1 cellular context compared by ENCODE assay signal in the genomic region with DNA sequence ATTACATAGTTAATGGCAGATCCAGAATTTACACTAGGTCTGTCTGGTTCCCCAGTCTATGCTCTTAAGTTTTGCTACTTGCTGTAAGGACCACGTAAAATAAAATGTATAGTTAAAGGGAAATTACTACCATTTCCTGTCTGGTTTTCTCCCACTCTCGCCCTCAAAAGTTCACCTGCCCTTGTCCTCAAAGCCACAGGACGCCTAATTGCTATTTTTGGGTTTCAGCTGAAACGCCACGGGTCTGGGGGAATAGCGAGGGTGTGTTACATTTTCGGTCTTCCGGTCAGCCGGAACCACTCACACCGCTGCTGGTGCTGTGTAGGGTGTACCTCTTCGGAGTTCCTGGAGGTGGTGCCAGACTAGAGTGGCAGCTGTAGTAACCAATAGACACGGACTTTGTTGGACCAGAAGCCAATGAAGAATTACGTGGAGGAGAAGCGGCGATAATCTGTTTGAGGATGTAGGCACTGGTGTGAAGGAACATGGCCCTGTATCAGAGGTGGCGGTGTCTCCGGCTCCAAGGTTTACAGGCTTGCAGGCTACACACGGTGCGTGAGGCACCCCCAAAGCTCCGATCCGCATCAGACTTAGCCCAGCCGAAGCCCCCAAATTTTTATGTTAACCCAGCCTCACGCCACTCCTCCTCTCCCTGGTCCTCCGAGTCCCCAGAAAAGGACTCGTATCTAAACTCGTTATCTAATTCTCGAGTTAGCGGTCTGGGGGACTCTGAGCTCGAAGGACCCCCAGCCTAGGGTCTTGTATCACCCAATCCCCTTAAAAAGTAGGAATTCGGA.
A peak's percentile ranks its signal among the peaks of the same experiment; 100 is the strongest.
TF ChIP-seq lines count a peak whose summit lies in the region.

Gene TARS2, plus strand, starts transcription at position 454 of the 797 bp plus-strand sequence. Its CDS starts 32 bp downstream, at position 486.

TF ChIP-seq in HepG2, 621 proteins besides CTCF, POLR2A, EP300 and RAD21 (continued from another document and continues in another):
- TF ChIP-seq ZUFSP (CRISPR knock-in tag; IDR thresholded peaks at IDR 0.05; ENCODE audit: borderline replicate concordance) (no peak), MIER2 (CRISPR knock-in tag; IDR thresholded peaks at IDR 0.05) (peak; percentile 58; the same call in 1 of the 2 replicates), ZMYM3 (CRISPR knock-in tag; IDR thresholded peaks at IDR 0.05) (peak; percentile 84; the same call in 1 of the 2 replicates), ZNF761 (CRISPR knock-in tag; conservative IDR thresholded peaks at IDR 0.05) (0 out of 2 replicates have a peak, but pooled peaks have one; percentile 46), ZNF512B (CRISPR knock-in tag; IDR thresholded peaks at IDR 0.05; ENCODE audit: borderline replicate concordance) (0 out of 2 replicates have a peak, but pooled peaks have one; percentile 54), PAWR (CRISPR knock-in tag; IDR thresholded peaks at IDR 0.05; ENCODE audit: borderline replicate concordance) (no peak), ZFP41 (CRISPR knock-in tag; IDR thresholded peaks at IDR 0.05; ENCODE audit: borderline replicate concordance) (no peak), MLXIP (CRISPR knock-in tag; IDR thresholded peaks at IDR 0.05; ENCODE audit: borderline replicate concordance) (no peak), HMGA1 (CRISPR knock-in tag; conservative IDR thresholded peaks at IDR 0.05) (no peak), ZNF788 (CRISPR knock-in tag; IDR thresholded peaks at IDR 0.05; ENCODE audit: borderline replicate concordance) (peak; percentile 87; the same call in 1 of the 2 replicates), CSRNP1 (CRISPR knock-in tag; IDR thresholded peaks at IDR 0.05) (no peak), NCOA1 (CRISPR knock-in tag; IDR thresholded peaks at IDR 0.05) (0 out of 2 replicates have a peak, but pooled peaks have one; percentile 39), ZNF34 (CRISPR knock-in tag; IDR thresholded peaks at IDR 0.05; ENCODE audit: borderline replicate concordance) (no peak), ZNF652 (CRISPR knock-in tag; IDR thresholded peaks at IDR 0.05; ENCODE audit: borderline replicate concordance, low read depth) (peak; percentile 32; the same call in 1 of the 2 replicates), POLR2AphosphoS5 (IDR thresholded peaks at IDR 0.05; ENCODE audit: low read depth, low read length) (peak; percentile 87), ZSCAN9 (CRISPR knock-in tag; IDR thresholded peaks at IDR 0.05; ENCODE audit: borderline replicate concordance) (peak; percentile 60; the same call in 1 of the 2 replicates), CBX1 (IDR thresholded peaks at IDR 0.05; ENCODE audit: low read depth) (peak; percentile 48), ZBTB21 (CRISPR knock-in tag; IDR thresholded peaks at IDR 0.05) (no peak), ZNF292 (CRISPR knock-in tag; IDR thresholded peaks at IDR 0.05; ENCODE audit: borderline replicate concordance, low read depth) (no peak), ZNF44 (CRISPR knock-in tag; IDR thresholded peaks at IDR 0.05) (peak; percentile 76; the same call in 1 of the 2 replicates), CREM (IDR thresholded peaks at IDR 0.05) (peak; percentile 87), CREM (CRISPR knock-in tag; IDR thresholded peaks at IDR 0.05) (no peak), ZBTB7B (CRISPR knock-in tag; IDR thresholded peaks at IDR 0.05) (no peak), ZNF577 (CRISPR knock-in tag; IDR thresholded peaks at IDR 0.05; ENCODE audit: borderline replicate concordance, low read depth) (no peak), FIP1L1 (IDR thresholded peaks at IDR 0.05; ENCODE audit: borderline replicate concordance, insufficient read depth, low read depth, low read length) (no peak), ZSCAN29 (CRISPR knock-in tag; conservative IDR thresholded peaks at IDR 0.05) (no peak), E2F5 (CRISPR knock-in tag; conservative IDR thresholded peaks at IDR 0.05) (peak; percentile 64), ZNF530 (CRISPR knock-in tag; IDR thresholded peaks at IDR 0.05; ENCODE audit: low read depth) (no peak), ZNF576 (CRISPR knock-in tag; IDR thresholded peaks at IDR 0.05) (no peak), BATF2 (CRISPR knock-in tag; IDR thresholded peaks at IDR 0.05) (0 out of 2 replicates have a peak, but pooled peaks have one; percentile 22), HOXA3 (CRISPR knock-in tag; IDR thresholded peaks at IDR 0.05) (peak; percentile 91), SP2 (CRISPR knock-in tag; IDR thresholded peaks at IDR 0.05) (peak; percentile 100), MZF1 (CRISPR knock-in tag; IDR thresholded peaks at IDR 0.05; ENCODE audit: borderline replicate concordance) (no peak), ONECUT2 (CRISPR knock-in tag; IDR thresholded peaks at IDR 0.05) (no peak), AKAP8 (CRISPR knock-in tag; IDR thresholded peaks at IDR 0.05) (no peak), TOE1 (CRISPR knock-in tag; IDR thresholded peaks at IDR 0.05) (no peak), ZNF891 (CRISPR knock-in tag; IDR thresholded peaks at IDR 0.05) (0 out of 2 replicates have a peak, but pooled peaks have one; percentile 79), HDAC2 (CRISPR knock-in tag; IDR thresholded peaks at IDR 0.05) (peak; percentile 89)
- TF ChIP-seq, protein P1, sequence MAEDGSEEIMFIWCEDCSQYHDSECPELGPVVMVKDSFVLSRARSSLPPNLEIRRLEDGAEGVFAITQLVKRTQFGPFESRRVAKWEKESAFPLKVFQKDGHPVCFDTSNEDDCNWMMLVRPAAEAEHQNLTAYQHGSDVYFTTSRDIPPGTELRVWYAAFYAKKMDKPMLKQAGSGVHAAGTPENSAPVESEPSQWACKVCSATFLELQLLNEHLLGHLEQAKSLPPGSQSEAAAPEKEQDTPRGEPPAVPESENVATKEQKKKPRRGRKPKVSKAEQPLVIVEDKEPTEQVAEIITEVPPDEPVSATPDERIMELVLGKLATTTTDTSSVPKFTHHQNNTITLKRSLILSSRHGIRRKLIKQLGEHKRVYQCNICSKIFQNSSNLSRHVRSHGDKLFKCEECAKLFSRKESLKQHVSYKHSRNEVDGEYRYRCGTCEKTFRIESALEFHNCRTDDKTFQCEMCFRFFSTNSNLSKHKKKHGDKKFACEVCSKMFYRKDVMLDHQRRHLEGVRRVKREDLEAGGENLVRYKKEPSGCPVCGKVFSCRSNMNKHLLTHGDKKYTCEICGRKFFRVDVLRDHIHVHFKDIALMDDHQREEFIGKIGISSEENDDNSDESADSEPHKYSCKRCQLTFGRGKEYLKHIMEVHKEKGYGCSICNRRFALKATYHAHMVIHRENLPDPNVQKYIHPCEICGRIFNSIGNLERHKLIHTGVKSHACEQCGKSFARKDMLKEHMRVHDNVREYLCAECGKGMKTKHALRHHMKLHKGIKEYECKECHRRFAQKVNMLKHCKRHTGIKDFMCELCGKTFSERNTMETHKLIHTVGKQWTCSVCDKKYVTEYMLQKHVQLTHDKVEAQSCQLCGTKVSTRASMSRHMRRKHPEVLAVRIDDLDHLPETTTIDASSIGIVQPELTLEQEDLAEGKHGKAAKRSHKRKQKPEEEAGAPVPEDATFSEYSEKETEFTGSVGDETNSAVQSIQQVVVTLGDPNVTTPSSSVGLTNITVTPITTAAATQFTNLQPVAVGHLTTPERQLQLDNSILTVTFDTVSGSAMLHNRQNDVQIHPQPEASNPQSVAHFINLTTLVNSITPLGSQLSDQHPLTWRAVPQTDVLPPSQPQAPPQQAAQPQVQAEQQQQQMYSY (CRISPR knock-in tag; IDR thresholded peaks at IDR 0.05) = no peak
- TF ChIP-seq, protein P2, sequence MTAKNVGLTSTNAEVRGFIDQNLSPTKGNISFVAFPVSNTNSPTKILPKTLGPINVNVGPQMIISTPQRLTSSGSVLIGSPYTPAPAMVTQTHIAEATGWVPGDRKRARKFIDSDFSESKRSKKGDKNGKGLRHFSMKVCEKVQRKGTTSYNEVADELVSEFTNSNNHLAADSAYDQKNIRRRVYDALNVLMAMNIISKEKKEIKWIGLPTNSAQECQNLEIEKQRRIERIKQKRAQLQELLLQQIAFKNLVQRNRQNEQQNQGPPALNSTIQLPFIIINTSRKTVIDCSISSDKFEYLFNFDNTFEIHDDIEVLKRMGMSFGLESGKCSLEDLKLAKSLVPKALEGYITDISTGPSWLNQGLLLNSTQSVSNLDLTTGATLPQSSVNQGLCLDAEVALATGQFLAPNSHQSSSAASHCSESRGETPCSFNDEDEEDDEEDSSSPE (CRISPR knock-in tag; IDR thresholded peaks at IDR 0.05) = peak; percentile 64; the same call in 1 of the 2 replicates
- TF ChIP-seq, protein P3, sequence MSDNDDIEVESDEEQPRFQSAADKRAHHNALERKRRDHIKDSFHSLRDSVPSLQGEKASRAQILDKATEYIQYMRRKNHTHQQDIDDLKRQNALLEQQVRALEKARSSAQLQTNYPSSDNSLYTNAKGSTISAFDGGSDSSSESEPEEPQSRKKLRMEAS (IDR thresholded peaks at IDR 0.05) = peak; percentile 88
- TF ChIP-seq, protein P4, sequence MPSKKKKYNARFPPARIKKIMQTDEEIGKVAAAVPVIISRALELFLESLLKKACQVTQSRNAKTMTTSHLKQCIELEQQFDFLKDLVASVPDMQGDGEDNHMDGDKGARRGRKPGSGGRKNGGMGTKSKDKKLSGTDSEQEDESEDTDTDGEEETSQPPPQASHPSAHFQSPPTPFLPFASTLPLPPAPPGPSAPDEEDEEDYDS (CRISPR knock-in tag; IDR thresholded peaks at IDR 0.05) = peak; percentile 80
